Comparison of ENCODE assay signal across 12 cellular contexts in genomic region chr9:137705906-137706305, GRCh38.
DNase-seq lines count a peak whose midpoint lies in the region; ATAC-seq and TF ChIP-seq lines count a peak whose summit lies in the region.
"Had no signal": no experiment of that assay in that cellular context is flagged by ENCODE, and none has a peak within 500 bp of the region (broad histone marks: within the 10 kb centered on the region; RNA-seq: fewer than 3 reads in every experiment).

No MANE protein-coding gene starts in this region.

- 61 to 100% (median 81%) methylated on average over 3 to 10 of the region's 10 CpGs for WGBS in spleen, 5 donors
- 94% methylated on average over 8 of the region's 10 CpGs for WGBS in hepatocyte (ENCODE audit: low lambda C conversion rate, missing lambda C conversion rate)

- no peak overlapping the region for H2AFZ ChIP-seq in OCI-LY1 (ENCODE audit: low read length)
- H2AFZ ChIP-seq in hepatocyte, result no peak overlapping the region

- H3K9ac ChIP-seq in OCI-LY1 (ENCODE audit: low read length), result peak overlapping the region; percentile 38; the same call in 1 of the 2 replicates

- no peaks in the 10 kb centered on the region for H3K27me3 ChIP-seq in OCI-LY1 (ENCODE audit: insufficient read depth, low read length)
- no peaks in the 10 kb centered on the region for H3K27me3 ChIP-seq in spleen (replicated peaks in 1 of 7)
- no peaks in the 10 kb centered on the region for H3K27me3 ChIP-seq in hepatocyte
- H3K27me3 ChIP-seq: left lung, ovary had no signal

- DNase-seq in activated CD8-positive, alpha-beta T cell treated with anti-CD3 and anti-CD28 coated beads for 36 hours, result no peak
- no peak for DNase-seq in activated CD8-positive, alpha-beta T cell treated with anti-CD3 and anti-CD28 coated beads, Interleukin-2, amount 10 ng/mL, durations not matched to agents 7 days and 5 days
- DNase-seq in spleen (no peak), NCI-H510A (lab: John Stamatoyannopoulos, UW) (no peak), hepatocyte (ENCODE audit: low spot score) (no peak), DMS79 treated with DMSO at 0.1 percent for 48 hours (lab: John Stamatoyannopoulos, UW) (no peak)
- DNase-seq: EL, NCI-H82, ovary had no signal

- H3K9me3 Mint-ChIP-seq in activated CD8-positive, alpha-beta T cell treated with anti-CD3 and anti-CD28 coated beads for 36 hours, result peaks cover 19% of the 10 kb centered on the region
- peaks cover 16% of the 10 kb centered on the region for H3K9me3 Mint-ChIP-seq in activated CD8-positive, alpha-beta T cell treated with anti-CD3 and anti-CD28 coated beads, Interleukin-2, amount 10 ng/mL, durations not matched to agents 7 days and 5 days (ENCODE audit: insufficient read depth)

- H3K9me2 ChIP-seq in OCI-LY1 (ENCODE audit: low read depth, low read length), result no peaks in the 10 kb centered on the region
- H3K9me2 ChIP-seq in hepatocyte (replicated peaks; ENCODE audit: insufficient read depth), result no peaks in the 10 kb centered on the region

- peaks cover 18% of the 10 kb centered on the region for H3K4me1 ChIP-seq in OCI-LY1 (ENCODE audit: insufficient read depth, low read length, severe bottlenecking)
- H3K4me1 ChIP-seq in spleen, result peaks cover 23 to 85% (median 51%) of the 10 kb centered on the region in 6 donors
- no peaks in the 10 kb centered on the region for H3K4me1 ChIP-seq in hepatocyte (ENCODE audit: insufficient read depth)

- no peaks in the 10 kb centered on the region for H3K27me3 Mint-ChIP-seq in activated CD8-positive, alpha-beta T cell treated with anti-CD3 and anti-CD28 coated beads for 36 hours
- H3K27me3 Mint-ChIP-seq in activated CD8-positive, alpha-beta T cell treated with anti-CD3 and anti-CD28 coated beads, Interleukin-2, amount 10 ng/mL, durations not matched to agents 7 days and 5 days (ENCODE audit: low read depth), result no peaks in the 10 kb centered on the region

- H3K4me3 Mint-ChIP-seq in activated CD8-positive, alpha-beta T cell treated with anti-CD3 and anti-CD28 coated beads for 36 hours, result no peak overlapping the region
- H3K4me3 Mint-ChIP-seq in activated CD8-positive, alpha-beta T cell treated with anti-CD3 and anti-CD28 coated beads, Interleukin-2, amount 10 ng/mL, durations not matched to agents 7 days and 5 days, result no peak overlapping the region

- H3K79me2 ChIP-seq in OCI-LY1 (ENCODE audit: insufficient read depth, low read length), result peaks cover 37% of the 10 kb centered on the region
- H3K79me2 ChIP-seq in hepatocyte, result peaks cover 100% of the 10 kb centered on the region

- H3K36me3 ChIP-seq in OCI-LY1 (ENCODE audit: insufficient read depth, low read length) (peaks cover 33% of the 10 kb centered on the region), spleen (peaks cover 0 to 36% (median 5%) of the 10 kb centered on the region in 6 donors), hepatocyte (replicated peaks; ENCODE audit: insufficient read depth, low read depth) (no peaks in the 10 kb centered on the region)
- H3K36me3 ChIP-seq: ovary had no signal

- CTCF ChIA-PET in activated CD8-positive, alpha-beta T cell treated with anti-CD3 and anti-CD28 coated beads for 36 hours (lab: Charles Lee), result interaction anchor here (1.8 kb wide), 1 partner anchor 11 kb away, joined by 5 read pairs; no protein-coding TSS in a partner anchor
- CTCF ChIA-PET in activated CD8-positive, alpha-beta T cell treated with anti-CD3 and anti-CD28 coated beads, Interleukin-2, amount 10 ng/mL, durations not matched to agents 7 days and 5 days (lab: Charles Lee), result no interaction called here

- H4K20me1 ChIP-seq in OCI-LY1 (ENCODE audit: insufficient read depth, low read length), result no peaks in the 10 kb centered on the region
- peaks cover 43% of the 10 kb centered on the region for H4K20me1 ChIP-seq in hepatocyte (ENCODE audit: insufficient read depth, poor library complexity, severe bottlenecking)

- peak; percentile 42 for ATAC-seq in activated CD8-positive, alpha-beta T cell treated with anti-CD3 and anti-CD28 coated beads for 36 hours
- ATAC-seq in activated CD8-positive, alpha-beta T cell treated with anti-CD3 and anti-CD28 coated beads, Interleukin-2, amount 10 ng/mL, durations not matched to agents 7 days and 5 days, result no peak
- ATAC-seq in GM21526 (IDR thresholded peaks at IDR 0.05; ENCODE audit: low FRiP score, unreplicated experiment), result peak; percentile 16
- ATAC-seq: left lung had no signal

- intact Hi-C loops in activated CD8-positive, alpha-beta T cell treated with anti-CD3 and anti-CD28 coated beads for 36 hours (cut with micrococcal nuclease), result no loop called here
- intact Hi-C loops in spleen (cut with DNase I; ENCODE audit: low total_unique reads), result no loop called here

- TF ChIP-seq POLR2A in spleen (IDR thresholded peaks at IDR 0.05), result no peak

- peaks cover 9% of the 10 kb centered on the region for H3K9me3 ChIP-seq in OCI-LY1 (ENCODE audit: low read length)
- peaks cover 10 to 28% (median 22%) of the 10 kb centered on the region in 8 donors for H3K9me3 ChIP-seq in spleen
- H3K9me3 ChIP-seq in hepatocyte (ENCODE audit: low read depth), result no peaks in the 10 kb centered on the region

- H3K4me2 ChIP-seq in OCI-LY1 (ENCODE audit: low read length) (peak overlapping the region; percentile 49), hepatocyte (no peak overlapping the region)

- peak overlapping the region; percentile 57 for H3K27ac Mint-ChIP-seq in activated CD8-positive, alpha-beta T cell treated with anti-CD3 and anti-CD28 coated beads for 36 hours
- no peak overlapping the region for H3K27ac Mint-ChIP-seq in activated CD8-positive, alpha-beta T cell treated with anti-CD3 and anti-CD28 coated beads, Interleukin-2, amount 10 ng/mL, durations not matched to agents 7 days and 5 days

- H3K4me3 ChIP-seq in OCI-LY1 (ENCODE audit: low read depth, low read length, poor library complexity, severe bottlenecking) (peak overlapping the region; percentile 14), spleen (peak overlapping the region in 1 of 8 donors; percentile 26), hepatocyte (no peak overlapping the region)
- H3K4me3 ChIP-seq: left lung, ovary had no signal

- H3K36me3 Mint-ChIP-seq in activated CD8-positive, alpha-beta T cell treated with anti-CD3 and anti-CD28 coated beads for 36 hours (ENCODE audit: low read depth), result peaks cover 26% of the 10 kb centered on the region
- H3K36me3 Mint-ChIP-seq in activated CD8-positive, alpha-beta T cell treated with anti-CD3 and anti-CD28 coated beads, Interleukin-2, amount 10 ng/mL, durations not matched to agents 7 days and 5 days (ENCODE audit: low read depth), result peaks cover 44% of the 10 kb centered on the region

- POLR2A ChIA-PET in activated CD8-positive, alpha-beta T cell treated with anti-CD3 and anti-CD28 coated beads for 36 hours (lab: Charles Lee), result no interaction called here
- POLR2A ChIA-PET in activated CD8-positive, alpha-beta T cell treated with anti-CD3 and anti-CD28 coated beads, Interleukin-2, amount 10 ng/mL, durations not matched to agents 7 days and 5 days (lab: Charles Lee), result no interaction called here

- no peak for TF ChIP-seq CTCF in activated CD8-positive, alpha-beta T cell treated with anti-CD3 and anti-CD28 coated beads for 36 hours (IDR thresholded peaks at IDR 0.05)
- TF ChIP-seq CTCF in OCI-LY1 (IDR thresholded peaks at IDR 0.05; ENCODE audit: low read length) (no peak), spleen (IDR thresholded peaks at IDR 0.05 in 8 of 11, conservative IDR thresholded peaks at IDR 0.05 in 3 of 11) (no peak), hepatocyte (IDR thresholded peaks at IDR 0.05; ENCODE audit: poor library complexity) (no peak)

- peak overlapping the region; percentile 85 for H3K27ac ChIP-seq in OCI-LY1 (ENCODE audit: low read depth, low read length, poor library complexity, severe bottlenecking)
- H3K27ac ChIP-seq in spleen, result peak overlapping the region; percentile 5 to 79 (median 51)
- H3K27ac ChIP-seq in hepatocyte, result no peak overlapping the region
- H3K27ac ChIP-seq: left lung, ovary had no signal

- peaks cover 41% of the 10 kb centered on the region for H3K4me1 Mint-ChIP-seq in activated CD8-positive, alpha-beta T cell treated with anti-CD3 and anti-CD28 coated beads for 36 hours (ENCODE audit: low read depth)
- peaks cover 25% of the 10 kb centered on the region for H3K4me1 Mint-ChIP-seq in activated CD8-positive, alpha-beta T cell treated with anti-CD3 and anti-CD28 coated beads, Interleukin-2, amount 10 ng/mL, durations not matched to agents 7 days and 5 days (ENCODE audit: low read depth)

- H3F3A ChIP-seq in OCI-LY1 (ENCODE audit: insufficient read depth, low read length), result no peaks in the 10 kb centered on the region
